In the genomic region with DNA sequence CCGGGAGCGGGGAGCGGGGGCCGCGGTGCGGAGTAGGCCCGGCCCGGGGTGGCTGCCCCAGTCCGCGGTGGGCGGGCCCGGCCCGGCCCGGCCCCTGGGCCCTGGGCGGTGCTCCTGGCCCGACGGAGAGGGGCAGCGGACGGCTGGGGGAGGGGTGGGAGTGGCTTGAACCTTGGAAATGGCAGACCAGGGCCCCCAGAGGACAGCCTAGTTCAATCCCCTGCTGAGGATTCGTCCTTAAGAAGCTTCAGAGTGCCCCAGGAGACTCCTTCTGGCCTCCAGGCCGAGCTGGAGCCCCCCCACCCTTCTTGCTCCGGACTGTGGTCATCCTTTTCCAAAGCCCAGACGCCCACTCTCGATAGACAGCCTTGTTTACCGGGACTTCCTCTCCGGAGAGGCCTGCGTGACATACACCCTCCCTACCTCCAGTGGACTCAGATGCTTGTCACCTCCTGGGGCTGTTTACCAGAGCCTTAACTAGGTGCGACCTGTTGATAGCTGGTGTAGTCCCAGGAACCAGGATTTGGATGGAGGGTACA, we compare ENCODE assay signal across 8 cellular contexts. TPM values are rescaled to one million over a fixed set of nuclear protein-coding genes. Genes with fewer than 3 reads are reported as not detected.
A peak's percentile ranks its signal among the peaks of the same experiment; 100 is the strongest.
DNase-seq lines count a peak whose midpoint lies in the region; ATAC-seq and TF ChIP-seq lines count a peak whose summit lies in the region.

No MANE protein-coding gene starts in this region.

- H3K27ac ChIP-seq in foreskin keratinocyte (peak overlapping the region; percentile 88), neuronal stem cell (replicated peaks; ENCODE audit: low read length) (no peak overlapping the region)

- H2BK5ac ChIP-seq in neuronal stem cell (ENCODE audit: low read length) = peak overlapping the region; percentile 19

- peaks cover 16% of the 10 kb centered on the region for H3K36me3 Mint-ChIP-seq in type B pancreatic cell

- peak overlapping the region; percentile 84 for H3K9ac ChIP-seq in neuronal stem cell (ENCODE audit: low read depth, low read length, poor library complexity)

- H2BK15ac ChIP-seq in neuronal stem cell (ENCODE audit: low read length) = no peak overlapping the region

- no peaks in the 10 kb centered on the region for H3K9me3 Mint-ChIP-seq in type B pancreatic cell

- DNase-seq in AG20443 (ENCODE audit: low spot score) = peak; percentile 96
- DNase-seq in NCI-H774 (lab: John Stamatoyannopoulos, UW) = peak; percentile 68
- peak; percentile 56 for DNase-seq in activated gamma-delta T cell (lab: John Stamatoyannopoulos, UW)
- peak in 1 of 2 donors; percentile 57 for DNase-seq in foreskin keratinocyte
- peak; percentile 42 for DNase-seq in neuronal stem cell (ENCODE audit: low spot score)
- no peak for DNase-seq in type B pancreatic cell (ENCODE audit: extremely low spot score, unreplicated experiment)

- H2AFZ ChIP-seq in neuronal stem cell (ENCODE audit: low read length) = peak overlapping the region; percentile 80

- H2BK12ac ChIP-seq in neuronal stem cell (ENCODE audit: low read length) = no peak overlapping the region

- H3K14ac ChIP-seq in neuronal stem cell (ENCODE audit: low read length) = peak overlapping the region; percentile 17

- H3K79me1 ChIP-seq in neuronal stem cell (ENCODE audit: low read depth, low read length) = peaks cover 11% of the 10 kb centered on the region

- peak overlapping the region; percentile 38 for H3K23ac ChIP-seq in neuronal stem cell (ENCODE audit: low read depth, low read length, poor library complexity)

- H3K18ac ChIP-seq in neuronal stem cell (ENCODE audit: low read length) = peak overlapping the region; percentile 90

- no peak overlapping the region for H3K4ac ChIP-seq in neuronal stem cell (ENCODE audit: low read length)

- H3K36me3 ChIP-seq in neuronal stem cell (replicated peaks in 1 of 2; ENCODE audit: control insufficient read depth in 2 of 2, insufficient read depth in 2 of 2, low read length in 2 of 2) = peaks cover 11 to 29% of the 10 kb centered on the region in 2 donors

- peak overlapping the region; percentile 80 for H3K27ac Mint-ChIP-seq in type B pancreatic cell

- peaks cover 29% of the 10 kb centered on the region for H3K4me1 ChIP-seq in foreskin keratinocyte
- H3K4me1 ChIP-seq in neuronal stem cell (ENCODE audit: control insufficient read depth in 2 of 2, insufficient read depth in 1 of 2, low read depth in 1 of 2, low read length in 2 of 2) = peaks cover 9% of the 10 kb centered on the region in 2 donors

- peak overlapping the region; percentile 74 for H3K4me2 ChIP-seq in neuronal stem cell (ENCODE audit: insufficient read depth, low read length, poor library complexity, severe bottlenecking)

- H2AK5ac ChIP-seq in neuronal stem cell (ENCODE audit: low read depth, low read length) = peak overlapping the region; percentile 42

- no peak overlapping the region for H2BK120ac ChIP-seq in neuronal stem cell (ENCODE audit: low read depth, low read length)

- no peaks in the 10 kb centered on the region for H3K27me3 Mint-ChIP-seq in type B pancreatic cell

- ATAC-seq in GM18508 (IDR thresholded peaks at IDR 0.05; ENCODE audit: insufficient read depth, unreplicated experiment) = peak; percentile 19
- ATAC-seq in HG02970 (IDR thresholded peaks at IDR 0.05; ENCODE audit: low FRiP score, unreplicated experiment) = peak; percentile 45
- peak; percentile 50 for ATAC-seq in foreskin keratinocyte

- H3K4me3 ChIP-seq in neuronal stem cell (ENCODE audit: low read length in 2 of 2) = peak overlapping the region; percentile 71 to 74

- H3K27me3 ChIP-seq in foreskin keratinocyte (no peaks in the 10 kb centered on the region), neuronal stem cell (ENCODE audit: control insufficient read depth in 3 of 3, insufficient read depth in 3 of 3, low read depth in 1 of 3, low read length in 3 of 3) (peaks cover 0 to 17% (median 3%) of the 10 kb centered on the region in 3 experiments)

- WGBS in neuronal stem cell (ENCODE audit: extremely low coverage in 2 of 2, insufficient read length in 2 of 2, insufficient replicate concordance in 1 of 2), 2 donors = no CpG with 5 or more reads among the region's 28 CpGs

- no peak for TF ChIP-seq CTCF in foreskin keratinocyte (conservative IDR thresholded peaks at IDR 0.05)
- TF ChIP-seq CTCF in type B pancreatic cell (conservative IDR thresholded peaks at IDR 0.05) = no peak

- H3K9me3 ChIP-seq in neuronal stem cell (replicated peaks in 1 of 2; ENCODE audit: control insufficient read depth in 2 of 2, insufficient read depth in 1 of 2, low read depth in 1 of 2, low read length in 2 of 2) = no peaks in the 10 kb centered on the region

- no peak overlapping the region for H4K8ac ChIP-seq in neuronal stem cell (ENCODE audit: low read depth, low read length)

- no peak overlapping the region for H4K91ac ChIP-seq in neuronal stem cell (ENCODE audit: low read depth, low read length, poor library complexity)

- H3K4me1 Mint-ChIP-seq in type B pancreatic cell (ENCODE audit: unreplicated experiment) = peaks cover 26% of the 10 kb centered on the region

- H3K4me3 Mint-ChIP-seq in type B pancreatic cell = peak overlapping the region; percentile 90

RNA-seq across cellular contexts. Expression of a gene that starts 0.5 kb away (rescaled TPM):
- total RNA-seq in foreskin keratinocyte = 51.5 and 55.4 TPM in 2 replicates
- 18.7 and 21.0 TPM in 2 replicates for polyA plus RNA-seq in foreskin keratinocyte
- polyA plus RNA-seq in neuronal stem cell (2013, experiment 1 of 2) = 18.3 TPM
- 18.2 TPM for polyA plus RNA-seq in neuronal stem cell (2013, experiment 2 of 2)
- 81.3 and 113 TPM in 2 replicates for total RNA-seq in type B pancreatic cell (ENCODE audit: low replicate concordance)

RNA-seq across cellular contexts. Expression of a gene that starts 0.7 kb away (rescaled TPM):
- 0.42 and 1.2 TPM in 2 replicates for total RNA-seq in foreskin keratinocyte
- polyA plus RNA-seq in foreskin keratinocyte = 0.47 and 1.3 TPM in 2 replicates
- polyA plus RNA-seq in neuronal stem cell (2013, experiment 1 of 2) = 0.59 TPM
- polyA plus RNA-seq in neuronal stem cell (2013, experiment 2 of 2) = 0.32 TPM
- total RNA-seq in type B pancreatic cell (ENCODE audit: low replicate concordance) = 1.4 and 2.4 TPM in 2 replicates

RNA-seq across cellular contexts. Expression of a gene that starts 12.4 kb away (rescaled TPM):
- total RNA-seq in foreskin keratinocyte = 15.1 and 21.1 TPM in 2 replicates
- polyA plus RNA-seq in foreskin keratinocyte = 33.1 and 42.8 TPM in 2 replicates
- polyA plus RNA-seq in neuronal stem cell (2013, experiment 1 of 2) = 56.9 TPM
- 53.2 TPM for polyA plus RNA-seq in neuronal stem cell (2013, experiment 2 of 2)
- total RNA-seq in type B pancreatic cell (ENCODE audit: low replicate concordance) = 54.1 and 62.1 TPM in 2 replicates

RNA-seq across cellular contexts. Expression of a gene that starts 31.4 kb away (rescaled TPM):
- total RNA-seq in foreskin keratinocyte = 11.1 and 16.3 TPM in 2 replicates
- 4.7 and 6.0 TPM in 2 replicates for polyA plus RNA-seq in foreskin keratinocyte
- polyA plus RNA-seq in neuronal stem cell (2013, experiment 1 of 2) = 16.1 TPM
- 16.0 TPM for polyA plus RNA-seq in neuronal stem cell (2013, experiment 2 of 2)
- 79.2 and 129 TPM in 2 replicates for total RNA-seq in type B pancreatic cell (ENCODE audit: low replicate concordance)
